In genomic region chr4:73718375-73719373, GRCh38 we compare ENCODE assay signal across 11 cellular contexts. TPM values are rescaled to one million over a fixed set of nuclear protein-coding genes. Genes with fewer than 3 reads are reported as not detected.
DNase-seq lines count a peak whose midpoint lies in the region; ATAC-seq and TF ChIP-seq lines count a peak whose summit lies in the region.
"Had no signal": no experiment of that assay in that cellular context is flagged by ENCODE, and none has a peak within 500 bp of the region (broad histone marks: within the 10 kb centered on the region; RNA-seq: fewer than 3 reads in every experiment).

No MANE protein-coding gene starts in this region.

- no peak for TF ChIP-seq CTCF in CD14-positive monocyte (IDR thresholded peaks at IDR 0.05)
- no peak for TF ChIP-seq CTCF in astrocyte of the cerebellum (IDR thresholded peaks at IDR 0.05; ENCODE audit: low read depth, low read length, missing control alignments)

- intact Hi-C loops in CD14-positive monocyte (cut with micrococcal nuclease) = no loop called here

- H3K27me3 Mint-ChIP-seq in CD14-positive monocyte (ENCODE audit: low read depth in 3 of 3) = peaks cover 0 to 2% (median 0%) of the 10 kb centered on the region in 3 donors
- H3K27me3 Mint-ChIP-seq: CD4-positive, CD25-positive, alpha-beta regulatory T cell; naive thymus-derived CD8-positive, alpha-beta T cell had no signal

- in situ Hi-C loops in astrocyte of the cerebellum (cut with HindIII; ENCODE audit: low sequenced_read_pairs) = no loop called here

- H3K9me3 Mint-ChIP-seq in CD14-positive monocyte = no peaks in the 10 kb centered on the region
- H3K9me3 Mint-ChIP-seq: naive thymus-derived CD8-positive, alpha-beta T cell had no signal

- no peak for DNase-seq in CD14-positive monocyte (ENCODE audit: low spot score)
- DNase-seq in astrocyte of the cerebellum (ENCODE audit: low read depth) = peak; percentile 40
- DNase-seq in stimulated activated CD4-positive, alpha-beta T cell treated with anti-CD3 and anti-CD28 coated beads, Interleukin-4, amount 100 ng/mL, for 4 hours = no peak
- DNase-seq in mucosa of gallbladder (ENCODE audit: low spot score) = no peak
- no peak for DNase-seq in NCI-H2171 (lab: John Stamatoyannopoulos, UW)
- no peak for DNase-seq in DMS153 (lab: John Stamatoyannopoulos, UW)
- DNase-seq: CD4-positive, CD25-positive, alpha-beta regulatory T cell; naive thymus-derived CD8-positive, alpha-beta T cell had no signal

- ATAC-seq in GM19467 (IDR thresholded peaks at IDR 0.05; ENCODE audit: unreplicated experiment) (peak; percentile 83), HG03342 (IDR thresholded peaks at IDR 0.05; ENCODE audit: unreplicated experiment) (peak; percentile 93)
- ATAC-seq: naive thymus-derived CD8-positive, alpha-beta T cell had no signal

- H3K27ac Mint-ChIP-seq in CD14-positive monocyte = peak overlapping the region; percentile 76 to 91 (median 88)
- H3K27ac Mint-ChIP-seq: CD4-positive, CD25-positive, alpha-beta regulatory T cell; naive thymus-derived CD8-positive, alpha-beta T cell had no signal

- H3K4me3 Mint-ChIP-seq in CD14-positive monocyte = no peak overlapping the region
- H3K4me3 Mint-ChIP-seq: CD4-positive, CD25-positive, alpha-beta regulatory T cell; naive thymus-derived CD8-positive, alpha-beta T cell had no signal

- no peaks in the 10 kb centered on the region for H3K36me3 Mint-ChIP-seq in CD14-positive monocyte
- H3K36me3 Mint-ChIP-seq: CD4-positive, CD25-positive, alpha-beta regulatory T cell; naive thymus-derived CD8-positive, alpha-beta T cell had no signal

- H3K4me1 Mint-ChIP-seq in CD14-positive monocyte = peaks cover 34% of the 10 kb centered on the region
- H3K4me1 Mint-ChIP-seq: CD4-positive, CD25-positive, alpha-beta regulatory T cell had no signal

- H3K4me3 ChIP-seq in astrocyte of the cerebellum (ENCODE audit: low read depth, low read length) = no peak overlapping the region
- H3K4me3 ChIP-seq: thoracic aorta had no signal

RNA-seq across cellular contexts. Expression of gene CXCL8, which starts 21.7 kb away (rescaled TPM):
- 100 to 1,000 TPM; 275 to 328 TPM for polyA plus RNA-seq in CD14-positive monocyte
- 0.92 TPM for total RNA-seq in mucosa of gallbladder
